23 cellular contexts compared by ENCODE assay signal in the genomic region with DNA sequence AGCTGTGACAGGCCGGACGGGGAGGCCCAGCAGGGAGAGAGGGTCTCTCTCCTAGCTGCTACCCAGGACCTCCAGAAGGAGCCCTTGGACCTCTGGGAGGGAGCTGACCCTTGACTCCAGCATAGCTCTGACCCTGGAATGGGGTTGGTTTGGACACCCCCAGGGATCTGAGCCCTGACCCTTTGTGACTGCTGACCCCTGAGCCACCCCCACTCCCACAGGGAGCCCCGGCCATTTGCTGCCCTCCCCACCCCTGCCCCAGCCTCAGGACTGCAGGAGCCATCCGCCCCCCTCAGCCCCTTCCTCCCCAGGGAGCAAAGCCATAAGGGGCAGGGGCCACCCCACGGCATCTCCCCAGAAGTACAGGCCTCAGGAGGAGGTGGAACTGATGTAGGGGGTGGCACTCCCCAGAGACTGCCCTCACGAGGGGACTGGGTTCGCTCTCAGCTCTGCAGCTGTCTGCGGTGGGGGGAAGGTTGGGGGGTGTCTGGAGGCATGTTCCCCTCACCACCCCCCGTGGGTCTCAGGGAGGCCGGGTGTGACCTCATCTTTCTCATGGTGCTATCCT. TPM values are rescaled to one million over a fixed set of nuclear protein-coding genes. Genes with fewer than 3 reads are reported as not detected.
"Had no signal": no experiment of that assay in that cellular context is flagged by ENCODE, and none has a peak within 500 bp of the region (broad histone marks: within the 10 kb centered on the region; RNA-seq: fewer than 3 reads in every experiment).

No MANE protein-coding gene starts in this region.

- H3K4me1 ChIP-seq: psoas muscle had no signal

- DNase-seq: activated CD4-positive, alpha-beta T cell treated with anti-CD3 and anti-CD28 coated beads, Interleukin-2, amount 10 ng/mL, durations not matched to agents 7 days and 5 days; activated CD8-positive, alpha-beta memory T cell treated with anti-CD3 and anti-CD28 coated beads, Interleukin-2, amount 50 U/mL, for 48 hours; activated gamma-delta T cell treated with Interleukin-2 at 50 U/mL for 16 hours; activated naive CD8-positive, alpha-beta T cell treated with anti-CD3 and anti-CD28 coated beads for 36 hours; brain microvascular endothelial cell; cortex of kidney; effector CD8-positive, alpha-beta T cell; foreskin melanocyte; heart left ventricle; mammary epithelial cell; naive thymus-derived CD8-positive, alpha-beta T cell; psoas muscle; small intestine; stimulated activated CD4-positive, alpha-beta T cell treated with anti-CD3 and anti-CD28 coated beads, Interleukin-4, amount 100 ng/mL, for 4 hours; stimulated activated CD8-positive, alpha-beta memory T cell treated with anti-CD3 and anti-CD28 coated beads, Interleukin-4, amount 100 ng/mL, for 48 hours; stimulated activated naive CD4-positive, alpha-beta T cell treated with Interleukin-2 at 50 U/mL for 16 hours; trophoblast cell had no signal

- H3K4me3 Mint-ChIP-seq: activated CD4-positive, alpha-beta T cell treated with anti-CD3 and anti-CD28 coated beads, Interleukin-2, amount 10 ng/mL, durations not matched to agents 7 days and 5 days; activated naive CD8-positive, alpha-beta T cell treated with anti-CD3 and anti-CD28 coated beads for 36 hours; naive thymus-derived CD8-positive, alpha-beta T cell; T-helper 1 cell treated with Interleukin-12 subunit alpha and Interleukin-12 subunit beta and Interleukin-4 antibody, amounts not matched to agents 30 μg/mL and 1 μg/mL, for 36 hours had no signal

- H3K9me3 ChIP-seq: heart left ventricle, psoas muscle, suprapubic skin had no signal

- H3K27ac ChIP-seq: brain microvascular endothelial cell, heart left ventricle, psoas muscle, suprapubic skin had no signal

- H3K36me3 ChIP-seq: brain microvascular endothelial cell had no signal

- FAIRE-seq: islet of Langerhans, small intestine had no signal

- H3K4me3 ChIP-seq: heart left ventricle, psoas muscle, suprapubic skin had no signal

- H3K9me3 Mint-ChIP-seq: activated CD4-positive, alpha-beta T cell treated with anti-CD3 and anti-CD28 coated beads, Interleukin-2, amount 10 ng/mL, durations not matched to agents 7 days and 5 days; activated naive CD8-positive, alpha-beta T cell treated with anti-CD3 and anti-CD28 coated beads for 36 hours; naive thymus-derived CD8-positive, alpha-beta T cell; T-helper 1 cell treated with Interleukin-12 subunit alpha and Interleukin-12 subunit beta and Interleukin-4 antibody, amounts not matched to agents 30 μg/mL and 1 μg/mL, for 36 hours had no signal

- ATAC-seq: heart left ventricle, left lobe of liver, psoas muscle had no signal

- H3K27ac Mint-ChIP-seq: activated CD4-positive, alpha-beta T cell treated with anti-CD3 and anti-CD28 coated beads, Interleukin-2, amount 10 ng/mL, durations not matched to agents 7 days and 5 days; activated naive CD8-positive, alpha-beta T cell treated with anti-CD3 and anti-CD28 coated beads for 36 hours; naive thymus-derived CD8-positive, alpha-beta T cell; T-helper 1 cell treated with Interleukin-12 subunit alpha and Interleukin-12 subunit beta and Interleukin-4 antibody, amounts not matched to agents 30 μg/mL and 1 μg/mL, for 36 hours had no signal

RNA-seq across cellular contexts. Expression of gene COX6B2, which starts 7.0 kb away (rescaled TPM):
- total RNA-seq: activated CD4-positive, alpha-beta T cell treated with anti-CD3 and anti-CD28 coated beads, Interleukin-2, amount 10 ng/mL, durations not matched to agents 7 days and 5 days; activated naive CD8-positive, alpha-beta T cell treated with anti-CD3 and anti-CD28 coated beads for 36 hours; left lobe of liver; mucosa of gallbladder; naive thymus-derived CD8-positive, alpha-beta T cell; psoas muscle had no signal
- polyA plus RNA-seq: heart left ventricle; naive thymus-derived CD8-positive, alpha-beta T cell had no signal

RNA-seq across cellular contexts. Expression of gene GARIN5B, which starts 15.5 kb away (rescaled TPM):
- total RNA-seq: activated CD4-positive, alpha-beta T cell treated with anti-CD3 and anti-CD28 coated beads, Interleukin-2, amount 10 ng/mL, durations not matched to agents 7 days and 5 days; activated naive CD8-positive, alpha-beta T cell treated with anti-CD3 and anti-CD28 coated beads for 36 hours; fibroblast of lung; heart left ventricle; left lobe of liver; mammary epithelial cell; mucosa of gallbladder; naive thymus-derived CD8-positive, alpha-beta T cell; psoas muscle; suprapubic skin had no signal
- polyA plus RNA-seq: fibroblast of lung; heart left ventricle; mammary epithelial cell; naive thymus-derived CD8-positive, alpha-beta T cell; psoas muscle; small intestine had no signal

RNA-seq across cellular contexts. Expression of gene TMEM150B, which starts 22.4 kb away (rescaled TPM):
- total RNA-seq: activated naive CD8-positive, alpha-beta T cell treated with anti-CD3 and anti-CD28 coated beads for 36 hours; fibroblast of lung; mammary epithelial cell; naive thymus-derived CD8-positive, alpha-beta T cell; suprapubic skin had no signal
- polyA plus RNA-seq: fibroblast of lung; mammary epithelial cell; naive thymus-derived CD8-positive, alpha-beta T cell had no signal

RNA-seq across cellular contexts. Expression of gene IL11, which starts 22.7 kb away (rescaled TPM):
- total RNA-seq: activated naive CD8-positive, alpha-beta T cell treated with anti-CD3 and anti-CD28 coated beads for 36 hours; left lobe of liver; psoas muscle had no signal
- polyA plus RNA-seq: naive thymus-derived CD8-positive, alpha-beta T cell had no signal
